8 cellular contexts compared by ENCODE assay signal in the genomic region with DNA sequence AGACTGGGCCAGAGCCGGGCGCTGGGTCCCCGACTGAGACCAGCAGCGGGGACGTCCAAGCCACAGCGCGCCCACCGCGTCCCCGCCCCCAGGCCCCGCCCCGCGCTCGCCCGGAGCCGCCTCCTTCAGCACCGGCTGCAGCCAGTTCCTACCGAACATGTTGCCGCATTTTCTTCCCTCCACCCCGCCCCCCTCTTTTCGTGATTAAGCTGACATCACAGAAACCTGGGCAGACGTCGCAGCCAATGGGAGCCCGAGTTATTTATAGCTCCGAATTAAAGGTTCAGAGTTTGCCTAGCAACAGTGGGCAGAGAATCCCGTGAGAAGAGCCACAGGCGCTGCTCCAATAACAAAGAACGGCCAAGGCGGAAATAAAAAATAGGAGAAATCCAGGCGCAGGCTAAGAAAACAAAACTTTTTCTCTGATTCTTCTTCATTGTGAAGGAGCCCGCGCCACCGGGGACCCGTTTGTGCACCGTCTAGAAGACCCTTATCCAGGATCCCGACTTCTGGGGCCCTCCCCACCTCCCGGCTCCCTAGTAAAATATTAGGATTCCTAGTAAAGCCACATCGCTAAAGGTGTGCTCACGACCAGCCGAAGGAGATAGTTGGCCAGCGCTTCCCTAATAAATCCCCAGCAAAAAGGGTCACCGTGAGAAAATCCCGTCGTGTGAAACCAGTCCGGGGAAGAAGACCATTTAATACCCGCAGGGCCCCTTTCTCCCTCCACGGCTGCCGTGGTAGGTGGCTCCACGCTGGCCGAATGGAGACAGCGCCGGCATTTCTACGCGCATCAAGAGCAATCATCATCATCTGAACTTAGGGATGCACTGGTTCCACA.
DNase-seq lines count a peak whose midpoint lies in the region; ATAC-seq and TF ChIP-seq lines count a peak whose summit lies in the region.

No MANE protein-coding gene starts in this region.

- H3K4me3 ChIP-seq in SJSA1 (peak overlapping the region; percentile 48), fibroblast of villous mesenchyme (ENCODE audit: low read depth, low read length) (peak overlapping the region; percentile 78)

- peaks cover 15 to 29% of the 10 kb centered on the region in 2 donors for H3K4me1 Mint-ChIP-seq in natural killer cell treated with Interleukin-12 subunit alpha and Interleukin-12 subunit beta and Interleukin-15 and Interleukin-18, amount 100 ng/mL, for 72 hours (ENCODE audit: low read depth in 2 of 2)
- H3K4me1 Mint-ChIP-seq in stimulated activated naive B cell treated with anti-CD40 and anti-IgM and Interleukin-4, amounts not matched to agents 10 μg/mL and 1 μg/mL and 100 μg/mL, for 72 hours: peaks cover 10 to 38% of the 10 kb centered on the region in 2 donors

- peak overlapping the region; percentile 89 for H3K4me3 Mint-ChIP-seq in natural killer cell treated with Interleukin-12 subunit alpha and Interleukin-12 subunit beta and Interleukin-15 and Interleukin-18, amount 100 ng/mL, for 72 hours
- peak overlapping the region; percentile 82 to 90 for H3K4me3 Mint-ChIP-seq in stimulated activated naive B cell treated with anti-CD40 and anti-IgM and Interleukin-4, amounts not matched to agents 10 μg/mL and 1 μg/mL and 100 μg/mL, for 72 hours

- ATAC-seq in natural killer cell treated with Interleukin-12 subunit alpha and Interleukin-12 subunit beta and Interleukin-15 and Interleukin-18, amount 100 ng/mL, for 72 hours: peak; percentile 94
- ATAC-seq in stimulated activated naive B cell treated with anti-CD40 and anti-IgM and Interleukin-4, amounts not matched to agents 10 μg/mL and 1 μg/mL and 100 μg/mL, for 72 hours (replicated peaks): peak; percentile 84 to 87

- TF ChIP-seq CTCF in fibroblast of villous mesenchyme (IDR thresholded peaks at IDR 0.05; ENCODE audit: insufficient read depth, low read depth, low read length): no peak

- no peaks in the 10 kb centered on the region for H3K27me3 ChIP-seq in SJSA1 (replicated peaks)

- H3K27ac Mint-ChIP-seq in natural killer cell treated with Interleukin-12 subunit alpha and Interleukin-12 subunit beta and Interleukin-15 and Interleukin-18, amount 100 ng/mL, for 72 hours: peak overlapping the region; percentile 70 to 87
- peak overlapping the region; percentile 80 for H3K27ac Mint-ChIP-seq in stimulated activated naive B cell treated with anti-CD40 and anti-IgM and Interleukin-4, amounts not matched to agents 10 μg/mL and 1 μg/mL and 100 μg/mL, for 72 hours

- H3K9me3 ChIP-seq in SJSA1 (replicated peaks): no peaks in the 10 kb centered on the region

- H3K27ac ChIP-seq in SJSA1: peak overlapping the region; percentile 86

- peaks cover 29% of the 10 kb centered on the region for H3K36me3 ChIP-seq in SJSA1

- no peaks in the 10 kb centered on the region for H3K9me3 Mint-ChIP-seq in natural killer cell treated with Interleukin-12 subunit alpha and Interleukin-12 subunit beta and Interleukin-15 and Interleukin-18, amount 100 ng/mL, for 72 hours
- no peaks in the 10 kb centered on the region for H3K9me3 Mint-ChIP-seq in stimulated activated naive B cell treated with anti-CD40 and anti-IgM and Interleukin-4, amounts not matched to agents 10 μg/mL and 1 μg/mL and 100 μg/mL, for 72 hours

- peaks cover 19% of the 10 kb centered on the region for H3K4me1 ChIP-seq in SJSA1 (replicated peaks)

- no peaks in the 10 kb centered on the region for H3K36me3 Mint-ChIP-seq in natural killer cell treated with Interleukin-12 subunit alpha and Interleukin-12 subunit beta and Interleukin-15 and Interleukin-18, amount 100 ng/mL, for 72 hours
- H3K36me3 Mint-ChIP-seq in stimulated activated naive B cell treated with anti-CD40 and anti-IgM and Interleukin-4, amounts not matched to agents 10 μg/mL and 1 μg/mL and 100 μg/mL, for 72 hours: peaks cover 0 to 5% of the 10 kb centered on the region in 2 donors

- DNase-seq in DMS 273 (lab: John Stamatoyannopoulos, UW; ENCODE audit: unreplicated experiment): peak; percentile 98
- peak; percentile 95 for DNase-seq in H4 (ENCODE audit: low spot score)
- DNase-seq in NAMALWA (ENCODE audit: low spot score): peak; percentile 96
- DNase-seq in SJSA1 (ENCODE audit: low read depth in 1 of 2, low spot score in 2 of 2): peak; percentile 93 to 96
- DNase-seq in activated naive CD4-positive, alpha-beta T cell (lab: John Stamatoyannopoulos, UW): peak; percentile 39 to 79 (median 66)
- DNase-seq in fibroblast of villous mesenchyme (ENCODE audit: low read depth): peak; percentile 99
- peak; percentile 90 for DNase-seq in natural killer cell treated with Interleukin-12 subunit alpha and Interleukin-12 subunit beta and Interleukin-15 and Interleukin-18, amount 100 ng/mL, for 72 hours (ENCODE audit: low spot score)
- DNase-seq in stimulated activated naive B cell treated with anti-CD40 and anti-IgM and Interleukin-4, amounts not matched to agents 10 μg/mL and 1 μg/mL and 100 μg/mL, for 72 hours: peak; percentile 66

- H3K27me3 Mint-ChIP-seq in natural killer cell treated with Interleukin-12 subunit alpha and Interleukin-12 subunit beta and Interleukin-15 and Interleukin-18, amount 100 ng/mL, for 72 hours: no peaks in the 10 kb centered on the region
- H3K27me3 Mint-ChIP-seq in stimulated activated naive B cell treated with anti-CD40 and anti-IgM and Interleukin-4, amounts not matched to agents 10 μg/mL and 1 μg/mL and 100 μg/mL, for 72 hours: no peaks in the 10 kb centered on the region

Comparison
In these comparisons a context has a peak if more than half of its experiments do, and no peak if none do; other contexts are left out.
1. Peak in every context shown above with its lines: DNase-seq, ATAC-seq, H3K4me3 ChIP-seq and H3K27ac ChIP-seq.